12 cellular contexts compared by ENCODE assay signal in the genomic region with DNA sequence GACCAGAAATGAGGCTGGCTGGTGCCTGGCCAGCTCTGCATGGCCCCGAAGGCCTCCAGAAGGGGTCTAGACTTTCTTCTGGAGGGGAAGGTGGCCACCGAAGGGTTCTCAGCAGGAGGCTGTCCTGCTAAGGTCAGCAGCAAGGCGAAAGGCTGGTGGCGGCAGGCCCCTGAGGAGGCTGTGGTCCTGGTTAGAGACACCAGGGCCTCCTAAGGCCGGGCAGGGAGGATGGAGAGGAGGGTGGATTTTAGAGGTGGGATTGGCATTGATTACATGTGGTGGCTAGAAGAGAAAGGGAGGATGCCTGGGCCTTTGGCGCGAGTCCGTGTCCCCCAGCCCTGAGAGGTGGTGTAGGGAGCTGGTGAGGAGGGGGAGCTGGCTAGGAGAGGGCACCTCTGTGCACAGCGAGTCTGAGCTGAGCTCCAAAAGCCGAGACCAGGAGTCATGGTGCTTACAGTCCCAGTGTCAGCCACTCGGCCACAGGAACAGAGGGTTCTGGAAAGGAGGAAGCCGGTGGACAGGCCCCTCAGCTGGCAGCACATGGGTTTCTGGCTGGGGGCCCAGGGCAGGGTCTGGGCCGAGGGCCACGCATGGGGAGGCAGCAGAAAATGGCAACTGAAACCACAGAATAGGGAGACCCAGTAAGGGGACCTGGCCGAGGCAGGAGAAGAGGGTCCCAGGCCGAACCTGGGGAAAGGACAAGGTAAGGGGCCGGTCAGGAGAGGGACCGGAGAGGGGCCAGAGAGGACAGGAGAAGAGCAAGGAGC. TPM values are rescaled to one million over a fixed set of nuclear protein-coding genes. Genes with fewer than 3 reads are reported as not detected.
A peak's percentile ranks its signal among the peaks of the same experiment; 100 is the strongest.
DNase-seq lines count a peak whose midpoint lies in the region; ATAC-seq lines count a peak whose summit lies in the region.
"Had no signal": no experiment of that assay in that cellular context is flagged by ENCODE, and none has a peak within 500 bp of the region (broad histone marks: within the 10 kb centered on the region; RNA-seq: fewer than 3 reads in every experiment).

No MANE protein-coding gene starts in this region.

- no peak for DNase-seq in T-helper 2 cell treated with Interferon-gamma antibody and Interleukin-4, amounts not matched to agents 5 μg/mL and 100 μg/mL, for 36 hours (ENCODE audit: low spot score)
- no peak for DNase-seq in T-helper 2 cell
- no peak for DNase-seq in T-cell
- DNase-seq in immature natural killer cell: no peak
- no peak for DNase-seq in NCI-H69 (lab: John Stamatoyannopoulos, UW)
- DNase-seq: mesendoderm; NCI-H2029 treated with DMSO at 0.1 percent for 48 hours; stimulated activated CD4-positive, alpha-beta T cell treated with anti-CD3 and anti-CD28 coated beads, Interleukin-2, amount 100 ng/mL, for 24 hours; thyroid gland had no signal

- CTCF ChIA-PET in T-cell (lab: Charles Lee): interaction anchor here in 1 of 2 donors (2.0 kb wide), 1 partner anchor 96 kb away, joined by 8 read pairs; no protein-coding TSS in a partner anchor

- peaks cover 15 to 35% (median 31%) of the 10 kb centered on the region in 3 donors for H3K4me1 ChIP-seq in skeletal muscle tissue (ENCODE audit: control insufficient read depth in 3 of 3, insufficient read depth in 3 of 3, low read length in 3 of 3)

- peaks cover 23% of the 10 kb centered on the region for H3K4me1 Mint-ChIP-seq in T-helper 2 cell treated with Interferon-gamma antibody and Interleukin-4, amounts not matched to agents 5 μg/mL and 100 μg/mL, for 36 hours (ENCODE audit: low read depth)
- peaks cover 40 to 60% (median 58%) of the 10 kb centered on the region in 3 donors for H3K4me1 Mint-ChIP-seq in T-cell
- H3K4me1 Mint-ChIP-seq in immature natural killer cell: peaks cover 44 to 45% of the 10 kb centered on the region in 2 donors

- peak overlapping the region; percentile 60 for H3K27ac Mint-ChIP-seq in T-helper 2 cell treated with Interferon-gamma antibody and Interleukin-4, amounts not matched to agents 5 μg/mL and 100 μg/mL, for 36 hours
- H3K27ac Mint-ChIP-seq in T-cell (peak overlapping the region; percentile 95), immature natural killer cell (peak overlapping the region; percentile 79 to 96 (median 95))

- no peak overlapping the region for H3K4me3 ChIP-seq in skeletal muscle tissue (ENCODE audit: low read length in 3 of 3)

- H3K36me3 ChIP-seq in skeletal muscle tissue (ENCODE audit: control insufficient read depth in 3 of 3, insufficient read depth in 3 of 3, low read length in 3 of 3): peaks cover 11 to 17% (median 11%) of the 10 kb centered on the region in 3 donors
- H3K36me3 ChIP-seq: thyroid gland had no signal

- H3K36me3 Mint-ChIP-seq in T-helper 2 cell treated with Interferon-gamma antibody and Interleukin-4, amounts not matched to agents 5 μg/mL and 100 μg/mL, for 36 hours (ENCODE audit: low read depth): peaks cover 52% of the 10 kb centered on the region
- peaks cover 17% of the 10 kb centered on the region for H3K36me3 Mint-ChIP-seq in T-cell
- peaks cover 14 to 19% (median 15%) of the 10 kb centered on the region in 3 donors for H3K36me3 Mint-ChIP-seq in immature natural killer cell

- peak overlapping the region; percentile 83 for H3K27ac ChIP-seq in skeletal muscle tissue (ENCODE audit: low read depth, low read length)

- H3K9me3 ChIP-seq in skeletal muscle tissue (ENCODE audit: control insufficient read depth in 3 of 3, low read length in 3 of 3): no peaks in the 10 kb centered on the region
- H3K9me3 ChIP-seq: thyroid gland had no signal

- H3K9ac ChIP-seq in skeletal muscle tissue (ENCODE audit: low read depth in 1 of 3, low read length in 3 of 3): peak overlapping the region in 1 of 3 donors; percentile 64

- H3K9me3 Mint-ChIP-seq in T-helper 2 cell treated with Interferon-gamma antibody and Interleukin-4, amounts not matched to agents 5 μg/mL and 100 μg/mL, for 36 hours: no peaks in the 10 kb centered on the region
- H3K9me3 Mint-ChIP-seq in T-cell (no peaks in the 10 kb centered on the region), immature natural killer cell (no peaks in the 10 kb centered on the region)

- no peaks in the 10 kb centered on the region for H3K27me3 ChIP-seq in skeletal muscle tissue (ENCODE audit: control insufficient read depth in 3 of 3, insufficient read depth in 3 of 3, low read length in 3 of 3)
- H3K27me3 ChIP-seq: thyroid gland had no signal

- no peaks in the 10 kb centered on the region for H3K27me3 Mint-ChIP-seq in T-helper 2 cell treated with Interferon-gamma antibody and Interleukin-4, amounts not matched to agents 5 μg/mL and 100 μg/mL, for 36 hours (ENCODE audit: low read depth)
- H3K27me3 Mint-ChIP-seq in T-cell (no peaks in the 10 kb centered on the region), immature natural killer cell (ENCODE audit: low read depth in 3 of 3) (peaks cover 5 to 10% (median 6%) of the 10 kb centered on the region in 3 donors)

- H3K4me3 Mint-ChIP-seq in T-helper 2 cell treated with Interferon-gamma antibody and Interleukin-4, amounts not matched to agents 5 μg/mL and 100 μg/mL, for 36 hours: peak overlapping the region; percentile 21
- peak overlapping the region in 2 of 3 donors; percentile 44 to 91 for H3K4me3 Mint-ChIP-seq in T-cell
- H3K4me3 Mint-ChIP-seq in immature natural killer cell: peak overlapping the region; percentile 31 to 91 (median 54)

- ATAC-seq in T-cell (replicated peaks in 1 of 4) (no peak), GM19328 (IDR thresholded peaks at IDR 0.05; ENCODE audit: unreplicated experiment) (no peak), HG02970 (IDR thresholded peaks at IDR 0.05; ENCODE audit: low FRiP score, unreplicated experiment) (no peak)

- POLR2A ChIA-PET in T-cell (lab: Charles Lee): no interaction called here

RNA-seq across cellular contexts. Expression of gene FERMT3, which starts 2.5 kb away (rescaled TPM):
- total RNA-seq in T-cell: 100 to 1,000 TPM; 115 to 184 (median 161) TPM
- 100 to 1,000 TPM; 181 to 297 (median 236) TPM for polyA plus RNA-seq in immature natural killer cell
- 4.7 TPM for total RNA-seq in skeletal muscle tissue

RNA-seq across cellular contexts. Expression of gene TRPT1, which starts 17.0 kb away (rescaled TPM):
- total RNA-seq in T-cell (10 to 100 TPM; 16.1 to 48.3 (median 40.2) TPM), skeletal muscle tissue (53.2 TPM)
- polyA plus RNA-seq in immature natural killer cell: 10 to 100 TPM; 42.2 to 51.0 (median 43.8) TPM

RNA-seq across cellular contexts. Expression of gene NUDT22, which starts 17.1 kb away (rescaled TPM):
- total RNA-seq in T-cell (100 to 1,000 TPM in 1 of 5 donors, 10 to 100 TPM in 4; 49.7 to 108 (median 97.5) TPM), skeletal muscle tissue (17.2 TPM)
- polyA plus RNA-seq in immature natural killer cell: 10 to 100 TPM; 64.9 to 95.4 (median 74.9) TPM

RNA-seq across cellular contexts. Expression of gene DNAJC4, which starts 21.4 kb away (rescaled TPM):
- 10 to 100 TPM; 46.2 to 64.7 (median 51.4) TPM for total RNA-seq in T-cell
- 10 to 100 TPM; 25.2 to 32.6 (median 26.7) TPM for polyA plus RNA-seq in immature natural killer cell
- 18.8 TPM for total RNA-seq in skeletal muscle tissue

RNA-seq across cellular contexts. Expression of gene STIP1, which starts 23.0 kb away (rescaled TPM):
- total RNA-seq in T-cell (100 to 1,000 TPM in 3 of 5 donors, 10 to 100 TPM in 2; 61.1 to 133 (median 107) TPM), skeletal muscle tissue (69.9 TPM)
- 100 to 1,000 TPM in 1 of 3 donors, 10 to 100 TPM in 2; 51.3 to 113 (median 57.3) TPM for polyA plus RNA-seq in immature natural killer cell

Comparison
In these comparisons a context has a peak if more than half of its experiments do, and no peak if none do; other contexts are left out.
1. RNA of gene FERMT3, which starts 2.5 kb away (total RNA-seq): 115 to 184 TPM in T-cell; 4.7 TPM in skeletal muscle tissue (single experiment); every median in the first group is over 10 times any median in the second.
2. Peak in every context shown above with its lines, with median percentiles within 50 percentile points of each other: H3K27ac Mint-ChIP-seq and H3K4me3 Mint-ChIP-seq.